Comparison of ENCODE assay signal across 8 cellular contexts in genomic region chr1:42682739-42683529, GRCh38. TPM values are rescaled to one million over a fixed set of nuclear protein-coding genes. Genes with fewer than 3 reads are reported as not detected.
DNase-seq lines count a peak whose midpoint lies in the region; ATAC-seq lines count a peak whose summit lies in the region.

No MANE protein-coding gene starts in this region.

- no peak overlapping the region for H2AK5ac ChIP-seq in mesendoderm (ENCODE audit: low read length)

- peak overlapping the region; percentile 99 for H3K56ac ChIP-seq in mesendoderm (ENCODE audit: low read length)

- peaks cover 60% of the 10 kb centered on the region for H3K79me2 ChIP-seq in mesendoderm (ENCODE audit: control insufficient read depth, insufficient read depth, low read length)

- H3K79me1 ChIP-seq in mesendoderm (ENCODE audit: low read length): peaks cover 4% of the 10 kb centered on the region

- no peak overlapping the region for H2BK120ac ChIP-seq in mesendoderm (ENCODE audit: low read depth, low read length)

- H2BK15ac ChIP-seq in mesendoderm (replicated peaks; ENCODE audit: low read depth): no peak overlapping the region

- peak overlapping the region; percentile 96 for H3K9ac ChIP-seq in mesendoderm (ENCODE audit: low read length)

- no peaks in the 10 kb centered on the region for H3K36me3 ChIP-seq in mesendoderm (ENCODE audit: control insufficient read depth, insufficient read depth, low read length)

- H3K23ac ChIP-seq in mesendoderm (ENCODE audit: low read length): peak overlapping the region; percentile 100

- no peak overlapping the region for H4K8ac ChIP-seq in mesendoderm (ENCODE audit: low read depth, low read length)

- H3K4me2 ChIP-seq in mesendoderm (ENCODE audit: low read length): peak overlapping the region; percentile 90

- peaks cover 8% of the 10 kb centered on the region for H3K4me1 ChIP-seq in mesendoderm (ENCODE audit: control insufficient read depth, low read depth, low read length)

- H3K4me3 ChIP-seq in mesendoderm (ENCODE audit: low read length): peak overlapping the region; percentile 92

- H3K27ac ChIP-seq in mesendoderm (ENCODE audit: low read depth, low read length): peak overlapping the region; percentile 40

- no peaks in the 10 kb centered on the region for H3K27me3 ChIP-seq in mesendoderm (ENCODE audit: insufficient read depth, low read length, poor library complexity)

- peak overlapping the region; percentile 92 for H3K18ac ChIP-seq in mesendoderm (ENCODE audit: low read length)

- H2BK5ac ChIP-seq in mesendoderm (ENCODE audit: low read length): no peak overlapping the region

- peak; percentile 37 for ATAC-seq in HG02970 (IDR thresholded peaks at IDR 0.05; ENCODE audit: low FRiP score, unreplicated experiment)
- peak; percentile 49 for ATAC-seq in effector memory CD8-positive, alpha-beta T cell (replicated peaks)

- no peaks in the 10 kb centered on the region for H3K9me3 Mint-ChIP-seq in effector memory CD8-positive, alpha-beta T cell

- peak overlapping the region; percentile 58 for H3K4ac ChIP-seq in mesendoderm (ENCODE audit: low read depth, low read length)

- DNase-seq in NCI-H524 (lab: John Stamatoyannopoulos, UW) (peak; percentile 23 to 66), NCI-H524 treated with DMSO at 0.1 percent for 48 hours (lab: John Stamatoyannopoulos, UW) (no peak), NCI-H526 treated with DMSO at 0.1 percent for 48 hours (lab: John Stamatoyannopoulos, UW) (peak; percentile 35), mesendoderm (peak; percentile 56)
- DNase-seq in activated CD8-positive, alpha-beta memory T cell treated with anti-CD3 and anti-CD28 coated beads for 1 hour (ENCODE audit: extremely low read depth in 1 of 2, low read depth in 1 of 2): peak; percentile 15 to 42
- peak; percentile 49 to 57 (median 53) for DNase-seq in effector memory CD8-positive, alpha-beta T cell
- peak; percentile 55 for DNase-seq in stimulated activated CD8-positive, alpha-beta memory T cell treated with anti-CD3 and anti-CD28 coated beads, Interleukin-12 subunit alpha, Interleukin-12 subunit beta, amount 100 ng/mL, for 4 hours (ENCODE audit: low read depth)

- peak overlapping the region; percentile 96 to 98 for H3K27ac Mint-ChIP-seq in effector memory CD8-positive, alpha-beta T cell

- no peak overlapping the region for H4K5ac ChIP-seq in mesendoderm (ENCODE audit: low read length)

- peaks cover 47 to 62% of the 10 kb centered on the region in 2 donors for H3K4me1 Mint-ChIP-seq in effector memory CD8-positive, alpha-beta T cell (ENCODE audit: low read depth in 2 of 2)

- no CpG with 5 or more reads among the region's 103 CpGs for WGBS in mesendoderm (ENCODE audit: extremely low coverage, insufficient coverage, low lambda C conversion rate)

- no peaks in the 10 kb centered on the region for H3K27me3 Mint-ChIP-seq in effector memory CD8-positive, alpha-beta T cell

- H3K36me3 Mint-ChIP-seq in effector memory CD8-positive, alpha-beta T cell (ENCODE audit: insufficient read depth): peaks cover 43% of the 10 kb centered on the region

- H3K4me3 Mint-ChIP-seq in effector memory CD8-positive, alpha-beta T cell: peak overlapping the region; percentile 91 to 95

RNA-seq across cellular contexts. Expression of gene YBX1, which starts 0.7 kb away (rescaled TPM):
- polyA plus RNA-seq in mesendoderm (2013, experiment 1 of 2): 1,698 TPM
- polyA plus RNA-seq in mesendoderm (2013, experiment 2 of 2): 1,742 TPM

RNA-seq across cellular contexts. Expression of gene PPIH, which starts 24.7 kb away (rescaled TPM):
- 125 TPM for polyA plus RNA-seq in mesendoderm (2013, experiment 1 of 2)
- polyA plus RNA-seq in mesendoderm (2013, experiment 2 of 2): 127 TPM

RNA-seq across cellular contexts. Expression of gene CLDN19, which starts 57.1 kb away (rescaled TPM):
- polyA plus RNA-seq in mesendoderm (2013, experiment 1 of 2): 3.5 TPM
- polyA plus RNA-seq in mesendoderm (2013, experiment 2 of 2): 3.7 TPM
